ENCODE assay signal across 15 cellular contexts in the genomic region with DNA sequence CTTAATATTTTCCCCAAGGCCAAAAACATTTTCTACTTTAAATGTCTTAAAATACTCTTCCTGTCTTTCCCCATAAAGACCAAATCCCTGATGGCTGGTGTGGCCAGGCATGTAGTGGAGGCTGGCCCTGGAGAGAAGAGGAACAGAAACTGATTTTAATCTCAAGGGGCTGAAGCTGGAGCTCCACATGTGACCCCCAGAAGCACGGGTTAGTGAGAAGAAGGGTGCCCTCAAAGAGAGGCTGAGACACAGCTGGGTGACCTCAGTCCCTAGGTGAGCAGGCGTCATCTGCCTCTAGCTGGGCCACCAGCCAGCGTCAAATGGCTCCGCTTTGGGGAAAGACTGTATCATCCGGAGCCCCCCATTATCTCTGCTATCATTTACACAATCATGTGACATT. TPM values are rescaled to one million over a fixed set of nuclear protein-coding genes. Genes with fewer than 3 reads are reported as not detected.
DNase-seq lines count a peak whose midpoint lies in the region; ATAC-seq and TF ChIP-seq lines count a peak whose summit lies in the region.
"Had no signal": no experiment of that assay in that cellular context is flagged by ENCODE, and none has a peak within 500 bp of the region (broad histone marks: within the 10 kb centered on the region; RNA-seq: fewer than 3 reads in every experiment).

No MANE protein-coding gene starts in this region.

- no peak overlapping the region for H3K4me3 ChIP-seq in mucosa of descending colon
- H3K4me3 ChIP-seq: skin epidermis, stomach had no signal

- no peaks in the 10 kb centered on the region for H3K9me3 ChIP-seq in mucosa of descending colon

- no peak for DNase-seq in mucosa of descending colon
- no peak for DNase-seq in stimulated activated naive CD4-positive, alpha-beta T cell treated with Interleukin-2 at 50 U/mL for 16 hours (lab: John Stamatoyannopoulos, UW)
- no peak for DNase-seq in ureter (ENCODE audit: low spot score)
- no peak for DNase-seq in NCI-H226
- DNase-seq in T1000 (lab: John Stamatoyannopoulos, UW), result no peak
- DNase-seq: activated CD4-positive, alpha-beta memory T cell treated with anti-CD3 and anti-CD28 coated beads, Interleukin-2, amount 10 ng/mL, durations not matched to agents 7 days and 5 days; DMS53; foreskin fibroblast; mammary epithelial cell; NCI-H1694 treated with DMSO at 0.1 percent for 48 hours; stomach had no signal

- ATAC-seq in GM18907 (IDR thresholded peaks at IDR 0.05; ENCODE audit: unreplicated experiment) (peak; percentile 99), GM21825 (IDR thresholded peaks at IDR 0.05; ENCODE audit: unreplicated experiment) (peak; percentile 99), HG03439 (IDR thresholded peaks at IDR 0.05; ENCODE audit: unreplicated experiment) (peak; percentile 85), mucosa of descending colon (peak; percentile 35)

- H3K36me3 ChIP-seq in mucosa of descending colon (ENCODE audit: low read depth), result no peaks in the 10 kb centered on the region
- H3K36me3 ChIP-seq: stomach had no signal

- no peaks in the 10 kb centered on the region for H3K4me1 ChIP-seq in mucosa of descending colon (ENCODE audit: low read depth)

- no peak for TF ChIP-seq CTCF in mucosa of descending colon (IDR thresholded peaks at IDR 0.05)

- intact Hi-C loops in mucosa of descending colon (cut with DNase I, micrococcal nuclease), result no loop called here

RNA-seq across cellular contexts. Expression of a gene that starts 19.3 kb away (rescaled TPM):
- 10 to 100 TPM; 13.9 to 22.3 (median 19.0) TPM for total RNA-seq in mucosa of descending colon
- total RNA-seq in ureter, result 15.5 TPM

Comparison
In these comparisons a context has a peak if more than half of its experiments do, and no peak if none do; other contexts are left out.
1. ATAC-seq: peak in every context shown above with its lines; median percentile 99 in GM18907; 99 in GM21825; 85 in HG03439; 35 in mucosa of descending colon.